ENCODE assay signal across 9 cellular contexts in the genomic region with DNA sequence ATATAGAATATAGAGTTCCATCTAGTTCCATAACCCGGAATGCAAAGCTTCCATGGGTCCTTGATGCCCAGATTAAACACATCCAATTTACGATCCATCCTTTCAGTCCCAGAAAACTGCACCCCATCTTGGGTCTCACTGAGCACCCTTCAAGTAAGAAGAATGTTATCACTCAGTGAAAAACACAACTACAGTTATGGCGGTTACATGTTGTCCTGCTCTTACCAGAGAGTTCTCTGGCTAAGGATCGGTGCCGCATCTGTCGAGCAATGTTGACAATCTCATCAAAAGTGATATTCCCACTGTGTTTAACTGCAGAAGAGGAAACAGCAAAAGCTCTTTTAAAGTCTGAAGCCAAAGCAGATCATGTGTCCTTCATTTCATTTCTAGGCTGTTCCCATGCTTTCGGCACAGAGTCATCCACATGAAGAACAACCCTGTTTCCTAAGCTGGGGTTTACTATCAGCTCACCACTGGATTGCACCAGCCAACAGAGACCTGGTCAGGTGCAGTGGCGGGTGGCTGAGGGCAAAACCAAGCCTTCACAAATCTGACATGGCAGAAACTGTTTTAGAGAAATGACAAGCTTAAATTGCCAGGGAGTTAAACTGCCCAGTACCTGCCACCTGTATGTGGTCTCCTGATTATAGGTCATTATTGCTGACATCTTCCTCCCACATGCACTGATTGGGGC. TPM values are rescaled to one million over a fixed set of nuclear protein-coding genes. Genes with fewer than 3 reads are reported as not detected.
DNase-seq lines count a peak whose midpoint lies in the region; ATAC-seq, FAIRE-seq and TF ChIP-seq lines count a peak whose summit lies in the region.
"Had no signal": no experiment of that assay in that cellular context is flagged by ENCODE, and none has a peak within 500 bp of the region (broad histone marks: within the 10 kb centered on the region; RNA-seq: fewer than 3 reads in every experiment).

No MANE protein-coding gene starts in this region.

- intact Hi-C loops in activated CD4-positive, alpha-beta T cell treated with anti-CD3 and anti-CD28 coated beads for 36 hours (cut with DNase I, micrococcal nuclease): no loop called here

- no peaks in the 10 kb centered on the region for H3K27me3 ChIP-seq in endodermal cell (ENCODE audit: control insufficient read depth, insufficient read depth, low read length, poor library complexity, severe bottlenecking)
- no peaks in the 10 kb centered on the region for H3K27me3 ChIP-seq in skeletal muscle satellite cell (ENCODE audit: control insufficient read depth, insufficient read depth, low read length)
- no peaks in the 10 kb centered on the region for H3K27me3 ChIP-seq in small intestine (ENCODE audit: control insufficient read depth in 2 of 2, insufficient read depth in 2 of 2, low read length in 2 of 2)

- POLR2A ChIA-PET in activated CD4-positive, alpha-beta T cell treated with anti-CD3 and anti-CD28 coated beads for 36 hours (lab: Charles Lee): interaction anchor here (0.6 to 0.7 kb wide), 2 partner anchors 223 to 621 kb away, joined by 4 read pairs; no protein-coding TSS in a partner anchor

- no peaks in the 10 kb centered on the region for H3K9me3 ChIP-seq in endodermal cell (ENCODE audit: control insufficient read depth, low read length)
- H3K9me3 ChIP-seq in skeletal muscle satellite cell (replicated peaks; ENCODE audit: low read length): peaks cover 24% of the 10 kb centered on the region
- H3K9me3 ChIP-seq in small intestine (ENCODE audit: control insufficient read depth, low read depth): no peaks in the 10 kb centered on the region

- H3K4me3 Mint-ChIP-seq in activated CD4-positive, alpha-beta T cell treated with anti-CD3 and anti-CD28 coated beads for 36 hours: peak overlapping the region; percentile 98
- H3K4me3 Mint-ChIP-seq in endodermal cell: peak overlapping the region; percentile 93

- peak overlapping the region; percentile 97 for H3K4me3 ChIP-seq in endodermal cell (ENCODE audit: low read length)
- peak overlapping the region; percentile 92 for H3K4me3 ChIP-seq in skeletal muscle satellite cell (ENCODE audit: low read length)
- H3K4me3 ChIP-seq in small intestine (ENCODE audit: low read depth in 1 of 2, low read length in 2 of 2): no peak overlapping the region

- peak overlapping the region; percentile 98 for H3K27ac Mint-ChIP-seq in activated CD4-positive, alpha-beta T cell treated with anti-CD3 and anti-CD28 coated beads for 36 hours
- peak overlapping the region; percentile 95 for H3K27ac Mint-ChIP-seq in endodermal cell

- no peak for FAIRE-seq in small intestine (lab: Jason Lieb, UNC)

- H3K9me3 Mint-ChIP-seq in activated CD4-positive, alpha-beta T cell treated with anti-CD3 and anti-CD28 coated beads for 36 hours (ENCODE audit: low read depth): peaks cover 12% of the 10 kb centered on the region
- peaks cover 24% of the 10 kb centered on the region for H3K9me3 Mint-ChIP-seq in endodermal cell

- H3K9ac ChIP-seq in endodermal cell (ENCODE audit: extremely low read depth, low read length, poor library complexity, severe bottlenecking): peak overlapping the region; percentile 99
- peak overlapping the region; percentile 8 for H3K9ac ChIP-seq in skeletal muscle satellite cell (ENCODE audit: low read depth, low read length)

- CTCF ChIA-PET in activated CD4-positive, alpha-beta T cell treated with anti-CD3 and anti-CD28 coated beads for 36 hours (lab: Charles Lee): interaction anchor here (0.7 kb wide), 1 partner anchor 725 kb away, joined by 4 read pairs; no protein-coding TSS in a partner anchor

- H3K4me2 ChIP-seq in skeletal muscle satellite cell (ENCODE audit: low read length): peak overlapping the region; percentile 99

- H3K4me1 ChIP-seq in endodermal cell (ENCODE audit: control insufficient read depth, insufficient read depth, low read length) (no peaks in the 10 kb centered on the region), skeletal muscle satellite cell (ENCODE audit: control insufficient read depth, insufficient read depth, low read length) (peaks cover 23% of the 10 kb centered on the region), small intestine (ENCODE audit: control insufficient read depth in 2 of 2, insufficient read depth in 1 of 2, low read depth in 1 of 2, low read length in 1 of 2) (peaks cover 3 to 11% of the 10 kb centered on the region in 2 donors)

- H3K27ac ChIP-seq in endodermal cell (ENCODE audit: low read depth, low read length) (no peak overlapping the region), small intestine (ENCODE audit: low read depth in 1 of 2, low read length in 1 of 2) (peak overlapping the region in 1 of 2 donors; percentile 92)

- peaks cover 80% of the 10 kb centered on the region for H3K36me3 Mint-ChIP-seq in activated CD4-positive, alpha-beta T cell treated with anti-CD3 and anti-CD28 coated beads for 36 hours (ENCODE audit: low read depth)
- peaks cover 74% of the 10 kb centered on the region for H3K36me3 Mint-ChIP-seq in endodermal cell (ENCODE audit: low read depth)

- TF ChIP-seq CTCF in endodermal cell (conservative IDR thresholded peaks at IDR 0.05) (no peak), GM13976 (IDR thresholded peaks at IDR 0.05; ENCODE audit: borderline replicate concordance, control extremely low read depth, extremely low read depth, insufficient read depth, missing control alignments) (no peak)

- in situ Hi-C loops in GM13976 (cut with MboI; ENCODE audit: low sequenced_read_pairs, unreplicated experiment): no loop called here

- ATAC-seq in activated CD4-positive, alpha-beta T cell treated with anti-CD3 and anti-CD28 coated beads for 36 hours: no peak

- WGBS in endodermal cell (ENCODE audit: insufficient coverage in 1 of 2, insufficient read length in 1 of 2), 2 experiments: 96 to 100% methylated on average over 7 to 8 of the region's 8 CpGs
- WGBS in small intestine, 3 donors: 87 to 94% (median 88%) methylated on average over 8 of the region's 8 CpGs

- no peaks in the 10 kb centered on the region for H3K27me3 Mint-ChIP-seq in activated CD4-positive, alpha-beta T cell treated with anti-CD3 and anti-CD28 coated beads for 36 hours
- H3K27me3 Mint-ChIP-seq in endodermal cell (ENCODE audit: insufficient read depth): no peaks in the 10 kb centered on the region

- H3K36me3 ChIP-seq in endodermal cell (ENCODE audit: control insufficient read depth, insufficient read depth, low read length) (peaks cover 53% of the 10 kb centered on the region), skeletal muscle satellite cell (ENCODE audit: insufficient read depth, low read length) (peaks cover 72% of the 10 kb centered on the region), small intestine (ENCODE audit: control insufficient read depth in 2 of 2, insufficient read depth in 2 of 2, low read length in 2 of 2) (peaks cover 14 to 24% of the 10 kb centered on the region in 2 donors)

- peaks cover 36% of the 10 kb centered on the region for H3K4me1 Mint-ChIP-seq in activated CD4-positive, alpha-beta T cell treated with anti-CD3 and anti-CD28 coated beads for 36 hours
- peaks cover 25% of the 10 kb centered on the region for H3K4me1 Mint-ChIP-seq in endodermal cell

- DNase-seq in activated CD4-positive, alpha-beta T cell treated with anti-CD3 and anti-CD28 coated beads for 36 hours: no peak
- no peak for DNase-seq in activated CD4-positive, alpha-beta T cell treated with anti-CD3 and anti-CD28 coated beads for 4 hours
- peak; percentile 15 for DNase-seq in RPMI8226
- no peak for DNase-seq in endodermal cell
- DNase-seq in dermis blood vessel endothelial cell: no peak
- no peak for DNase-seq in GM13976 (ENCODE audit: low spot score)
- no peak for DNase-seq in small intestine
- DNase-seq: NCI-H1105 had no signal

RNA-seq across cellular contexts. Expression of gene RPL12, which starts 2.9 kb away (rescaled TPM):
- 1,000 to 10,000 TPM; 2,222 to 2,735 TPM for total RNA-seq in activated CD4-positive, alpha-beta T cell treated with anti-CD3 and anti-CD28 coated beads for 36 hours
- total RNA-seq in endodermal cell: 1,000 to 10,000 TPM; 1,241 to 1,436 TPM
- polyA plus RNA-seq in endodermal cell (2013, experiment 1 of 2): 1,289 TPM
- polyA plus RNA-seq in endodermal cell (2013, experiment 2 of 2): 1,216 TPM
- total RNA-seq in skeletal muscle satellite cell (2012; rRNA removed): 1,517 and 2,392 TPM in 2 replicates
- 969 and 1,693 TPM in 2 replicates for total RNA-seq in dermis blood vessel endothelial cell
- polyA plus RNA-seq in small intestine: 1,000 to 10,000 TPM; 2,018 to 3,950 (median 3,161) TPM

RNA-seq across cellular contexts. Expression of gene LRSAM1, which starts 3.1 kb away (rescaled TPM):
- 10 to 100 TPM; 20.0 to 20.4 TPM for total RNA-seq in activated CD4-positive, alpha-beta T cell treated with anti-CD3 and anti-CD28 coated beads for 36 hours
- total RNA-seq in endodermal cell (10 to 100 TPM; 18.4 to 19.8 TPM), dermis blood vessel endothelial cell (15.7 and 16.2 TPM in 2 replicates)
- polyA plus RNA-seq in endodermal cell (2013, experiment 1 of 2): 18.1 TPM
- polyA plus RNA-seq in endodermal cell (2013, experiment 2 of 2): 17.8 TPM
- total RNA-seq in skeletal muscle satellite cell (2012; rRNA removed): 9.9 and 14.4 TPM in 2 replicates
- 10 to 100 TPM; 12.8 to 22.8 (median 22.4) TPM for polyA plus RNA-seq in small intestine

RNA-seq across cellular contexts. Expression of gene ZNF79, which starts 24.1 kb away (rescaled TPM):
- 1 to 10 TPM; 6.9 to 7.6 TPM for total RNA-seq in activated CD4-positive, alpha-beta T cell treated with anti-CD3 and anti-CD28 coated beads for 36 hours
- 1 to 10 TPM; 7.4 to 9.1 TPM for total RNA-seq in endodermal cell
- polyA plus RNA-seq in endodermal cell (2013, experiment 1 of 2): 8.0 TPM
- polyA plus RNA-seq in endodermal cell (2013, experiment 2 of 2): 7.7 TPM
- 5.9 and 6.3 TPM in 2 replicates for total RNA-seq in skeletal muscle satellite cell (2012; rRNA removed)
- 11.8 and 14.8 TPM in 2 replicates for total RNA-seq in dermis blood vessel endothelial cell
- 1 to 10 TPM; 2.4 to 4.1 (median 2.5) TPM for polyA plus RNA-seq in small intestine

RNA-seq across cellular contexts. Expression of gene SLC2A8, which starts 51.3 kb away (rescaled TPM):
- total RNA-seq in activated CD4-positive, alpha-beta T cell treated with anti-CD3 and anti-CD28 coated beads for 36 hours: 1 to 10 TPM; 1.3 to 1.7 TPM
- total RNA-seq in endodermal cell (10 to 100 TPM; 33.6 to 40.3 TPM), dermis blood vessel endothelial cell (10.1 and 11.9 TPM in 2 replicates)
- 21.9 TPM for polyA plus RNA-seq in endodermal cell (2013, experiment 1 of 2)
- 22.1 TPM for polyA plus RNA-seq in endodermal cell (2013, experiment 2 of 2)
- total RNA-seq in skeletal muscle satellite cell (2012; rRNA removed): 1.1 and 1.8 TPM in 2 replicates
- 10 to 100 TPM; 17.2 to 21.4 (median 20.0) TPM for polyA plus RNA-seq in small intestine

Comparison
In these comparisons a context has a peak if more than half of its experiments do, and no peak if none do; other contexts are left out.
1. H3K4me3 ChIP-seq: peak in endodermal cell (single experiment) and skeletal muscle satellite cell (single experiment); none in small intestine (0 of 2).